ENCODE assay signal across 14 cellular contexts in the genomic region with DNA sequence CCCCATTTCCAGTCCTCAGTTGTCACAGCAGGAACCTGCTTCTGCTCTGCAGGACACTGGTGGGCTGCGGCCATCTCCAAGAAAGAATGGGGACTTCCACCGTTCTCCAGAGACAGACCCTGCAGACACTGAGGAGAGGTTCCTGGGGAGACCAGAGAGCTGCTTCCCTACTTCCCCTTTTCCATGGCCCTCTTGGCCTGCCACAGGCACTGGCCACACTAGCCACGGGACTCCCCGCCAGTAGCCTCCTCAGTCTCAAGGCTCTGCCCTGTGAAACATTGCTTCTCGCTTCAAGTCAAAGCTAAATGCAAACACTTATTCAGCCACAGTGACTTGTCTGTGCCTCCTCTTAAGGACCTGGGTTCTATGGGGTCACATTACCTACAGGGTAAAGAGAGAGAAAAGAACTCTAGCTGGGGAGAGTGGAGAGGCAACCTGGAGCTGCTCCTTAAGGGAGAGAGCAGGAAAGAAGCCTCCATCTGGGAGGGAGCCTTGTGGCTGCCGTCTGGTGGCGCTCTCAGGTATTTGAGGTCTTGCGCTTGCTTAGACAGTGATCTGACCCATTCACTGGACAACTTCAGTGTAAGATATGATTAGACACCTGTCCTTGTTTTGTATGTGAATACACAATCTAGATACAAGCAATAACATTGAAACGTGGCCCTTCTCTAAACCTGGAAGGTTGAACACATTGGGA. TPM values are rescaled to one million over a fixed set of nuclear protein-coding genes. Genes with fewer than 3 reads are reported as not detected.
DNase-seq lines count a peak whose midpoint lies in the region; ATAC-seq and TF ChIP-seq lines count a peak whose summit lies in the region.
"Had no signal": no experiment of that assay in that cellular context is flagged by ENCODE, and none has a peak within 500 bp of the region (broad histone marks: within the 10 kb centered on the region; RNA-seq: fewer than 3 reads in every experiment).

No MANE protein-coding gene starts in this region.

- no peaks in the 10 kb centered on the region for H3K4me1 ChIP-seq in right cardiac atrium (ENCODE audit: control insufficient read depth, insufficient read depth, low read length)
- no peaks in the 10 kb centered on the region for H3K4me1 ChIP-seq in left ventricle myocardium inferior

- no peaks in the 10 kb centered on the region for H3K36me3 ChIP-seq in left ventricle myocardium inferior
- H3K36me3 ChIP-seq: thoracic aorta had no signal

- no peak for DNase-seq in AG04449 (ENCODE audit: low read depth, low spot score)
- peak; percentile 22 for DNase-seq in NCI-H524 treated with DMSO at 0.1 percent for 48 hours (lab: John Stamatoyannopoulos, UW)
- DNase-seq in epithelial cell of esophagus (ENCODE audit: low read depth) = peak; percentile 66
- DNase-seq in NCI-H146 (lab: John Stamatoyannopoulos, UW) = no peak
- DNase-seq in right cardiac atrium = no peak
- DNase-seq in left ventricle myocardium inferior = no peak
- DNase-seq in EL = no peak
- DNase-seq: activated gamma-delta T cell; effector CD8-positive, alpha-beta T cell; left ventricle myocardium superior; stimulated activated CD4-positive, alpha-beta T cell treated with anti-CD3 and anti-CD28 coated beads, Interleukin-15, amount 100 ng/mL, for 24 hours had no signal

- H3K4me3 ChIP-seq in AG04449 (ENCODE audit: low read depth, low read length) (no peak overlapping the region), epithelial cell of esophagus (ENCODE audit: low read length) (no peak overlapping the region), right cardiac atrium (ENCODE audit: low read length) (no peak overlapping the region), left ventricle myocardium inferior (no peak overlapping the region)
- H3K4me3 ChIP-seq: thoracic aorta had no signal

- CTCF ChIA-PET in AG04449 (lab: Yijun Ruan, JAX) = interaction anchor here (1.0 to 20.4 kb wide), 18 partner anchors 9 to 186 kb away, joined by 3 to 242 read pairs (median 6); a partner anchor contains a TSS

- H3K27me3 ChIP-seq in right cardiac atrium (ENCODE audit: control insufficient read depth, insufficient read depth) (no peaks in the 10 kb centered on the region), left ventricle myocardium inferior (ENCODE audit: low read depth) (peaks cover 35% of the 10 kb centered on the region)

- ATAC-seq in GM21526 (IDR thresholded peaks at IDR 0.05; ENCODE audit: low FRiP score, unreplicated experiment) (peak; percentile 68), right cardiac atrium (no peak)
- ATAC-seq: left ventricle myocardium superior, Right ventricle myocardium inferior had no signal

- H3K9me3 ChIP-seq in right cardiac atrium (ENCODE audit: control insufficient read depth, low read length) (no peaks in the 10 kb centered on the region), left ventricle myocardium inferior (replicated peaks) (no peaks in the 10 kb centered on the region)
- H3K9me3 ChIP-seq: thoracic aorta had no signal

- 79% methylated on average over 9 of the region's 9 CpGs for WGBS in right cardiac atrium

- intact Hi-C loops in right cardiac atrium (cut with DNase I) = no loop called here
- intact Hi-C loops in left ventricle myocardium inferior (cut with micrococcal nuclease) = no loop called here

- H3K27ac ChIP-seq in right cardiac atrium (ENCODE audit: low read length) (no peak overlapping the region), left ventricle myocardium inferior (replicated peaks) (no peak overlapping the region)
- H3K27ac ChIP-seq: thoracic aorta had no signal

- TF ChIP-seq CTCF in AG04449 (IDR thresholded peaks at IDR 0.05; ENCODE audit: insufficient read depth, low read length, missing control alignments) = peak; percentile 73
- TF ChIP-seq CTCF in epithelial cell of esophagus (IDR thresholded peaks at IDR 0.05; ENCODE audit: insufficient read depth, low read depth, low read length, missing control alignments) = peak; percentile 76
- TF ChIP-seq CTCF in left ventricle myocardium inferior (IDR thresholded peaks at IDR 0.05; ENCODE audit: borderline replicate concordance) = no peak

- POLR2A ChIA-PET in AG04449 (lab: Yijun Ruan, JAX) = no interaction called here

RNA-seq across cellular contexts. Expression of a gene that starts 5.4 kb away (rescaled TPM):
- total RNA-seq in right cardiac atrium = 1 to 10 TPM; 1.7 to 4.5 (median 2.3) TPM
- 0.52 TPM for polyA plus RNA-seq in right cardiac atrium
- total RNA-seq in left ventricle myocardium inferior = 1.7 TPM

RNA-seq across cellular contexts. Expression of a gene that starts 19.2 kb away (rescaled TPM):
- under 1 TPM in 2 of 4 donors, not detected in 2; 0.50 to 0.54 TPM for total RNA-seq in right cardiac atrium
- polyA plus RNA-seq in right cardiac atrium = 0.11 TPM
- total RNA-seq in left ventricle myocardium inferior = 0.33 TPM
- total RNA-seq: thoracic aorta had no signal

RNA-seq across cellular contexts. Expression of a gene that starts 40.6 kb away (rescaled TPM):
- total RNA-seq in right cardiac atrium (10 to 100 TPM; 20.7 to 27.8 (median 23.3) TPM), left ventricle myocardium inferior (15.0 TPM)
- polyA plus RNA-seq in right cardiac atrium = 43.7 TPM

RNA-seq across cellular contexts. Expression of a gene that starts 41.1 kb away (rescaled TPM):
- total RNA-seq in right cardiac atrium (under 1 TPM in 2 of 4 donors, not detected in 2; 0.19 to 0.23 TPM), left ventricle myocardium inferior (not detected)
- 0.07 TPM for polyA plus RNA-seq in right cardiac atrium
- total RNA-seq: left ventricle myocardium superior, Right ventricle myocardium inferior, thoracic aorta had no signal

Comparison
In these comparisons a context has a peak if more than half of its experiments do, and no peak if none do; other contexts are left out.
1. DNase-seq: peak in NCI-H524 treated with DMSO at 0.1 percent for 48 hours (single experiment) and epithelial cell of esophagus (single experiment); none in AG04449 (single experiment), NCI-H146 (single experiment), right cardiac atrium (0 of 3), left ventricle myocardium inferior (single experiment) and EL (single experiment).